Comparison of ENCODE assay signal across 37 cellular contexts in genomic region chr1:184705271-184705670, GRCh38. TPM values are rescaled to one million over a fixed set of nuclear protein-coding genes. Genes with fewer than 3 reads are reported as not detected.
A peak's percentile ranks its signal among the peaks of the same experiment; 100 is the strongest.
DNase-seq lines count a peak whose midpoint lies in the region; ATAC-seq, FAIRE-seq and TF ChIP-seq lines count a peak whose summit lies in the region.
"Had no signal": no experiment of that assay in that cellular context is flagged by ENCODE, and none has a peak within 500 bp of the region (broad histone marks: within the 10 kb centered on the region; RNA-seq: fewer than 3 reads in every experiment).

No MANE protein-coding gene starts in this region.

- BruUV-seq in PC-3 (replicated peaks; lab: Mats Ljungman, UMichigan), result no TSS peak

- H2AFZ ChIP-seq in PC-3 (ENCODE audit: low read length) (no peak overlapping the region), neural progenitor cell (replicated peaks) (no peak overlapping the region)

- H3K27me3 ChIP-seq in PC-3 (ENCODE audit: low read length) (no peaks in the 10 kb centered on the region), neural progenitor cell (no peaks in the 10 kb centered on the region)
- H3K27me3 ChIP-seq: BE2C; BLaER1; BLaER1 treated with 17β-estradiol and CSF1 and Interleukin-3, amounts not matched to agents 10 nM and 100 nM had no signal

- POLR2A ChIA-PET in PC-3 (lab: Charles Lee; ENCODE audit: unreplicated experiment), result interaction anchor here (0.6 kb wide), 1 partner anchor 975 kb away, joined by 5 read pairs; no protein-coding TSS in a partner anchor

- no peaks in the 10 kb centered on the region for H3F3A ChIP-seq in PC-3 (ENCODE audit: low read length, unreplicated experiment)
- H3F3A ChIP-seq in neural progenitor cell (ENCODE audit: low read depth), result peaks cover 14% of the 10 kb centered on the region

- no peaks in the 10 kb centered on the region for H3K9me2 ChIP-seq in PC-3 (replicated peaks; ENCODE audit: low read length)

- H3K9me3 ChIP-seq in PC-3 (ENCODE audit: low read length) (no peaks in the 10 kb centered on the region), neural progenitor cell (ENCODE audit: low read depth) (no peaks in the 10 kb centered on the region)
- H3K9me3 ChIP-seq: A549; BE2C; BLaER1; BLaER1 treated with 17β-estradiol and CSF1 and Interleukin-3, amounts not matched to agents 10 nM and 100 nM; Caco-2 had no signal

- H3K4me2 ChIP-seq in PC-3 (ENCODE audit: low read length) (no peak overlapping the region), neural progenitor cell (no peak overlapping the region)
- H3K4me2 ChIP-seq: A549; BLaER1; BLaER1 treated with 17β-estradiol and CSF1 and Interleukin-3, amounts not matched to agents 10 nM and 100 nM had no signal

- no peaks in the 10 kb centered on the region for H3K27me3 Mint-ChIP-seq in neural progenitor cell (ENCODE audit: insufficient read depth, low read depth)
- H3K27me3 Mint-ChIP-seq: B cell; CD4-positive, alpha-beta memory T cell; CD4-positive, alpha-beta T cell; CD4-positive, CD25-positive, alpha-beta regulatory T cell; CD8-positive, alpha-beta memory T cell had no signal

- intact Hi-C loops in PC-3 (cut with micrococcal nuclease), result no loop called here

- FAIRE-seq in GM12892 (lab: Jason Lieb, UNC), result no peak
- FAIRE-seq: A204.1, A549, D721Med had no signal

- peak; percentile 92 for DNase-seq in LNCaP clone FGC (ENCODE audit: low read depth)
- peak; percentile 22 for DNase-seq in M059J (ENCODE audit: low read depth)
- peak; percentile 50 for DNase-seq in PC-3
- no peak for DNase-seq in GM12892 (ENCODE audit: insufficient read length)
- no peak for DNase-seq in amygdala (lab: John Stamatoyannopoulos, UW)
- DNase-seq in neural progenitor cell (ENCODE audit: low spot score), result no peak
- DNase-seq: 8988T; ACHN; AML-193; BE2C; C1 segment of cervical spinal cord; Caco-2; Calu3; CD4-positive, alpha-beta memory T cell; CD4-positive, alpha-beta T cell; CD4-positive, CD25-positive, alpha-beta regulatory T cell; CD8-positive, alpha-beta memory T cell; CD8-positive, alpha-beta T cell; COR-L47; DMS 273 treated with DMSO at 0.1 percent for 48 hours; DMS153; DMS53; DMS79; DMS79 treated with DMSO at 0.1 percent for 48 hours; DND-41; EL had no signal

- H3K4me3 ChIP-seq in LNCaP clone FGC (ENCODE audit: low read depth, low read length), result no peak overlapping the region
- no peak overlapping the region for H3K4me3 ChIP-seq in PC-3 (ENCODE audit: low read length)
- H3K4me3 ChIP-seq in neural progenitor cell, result no peak overlapping the region
- H3K4me3 ChIP-seq: A549; BLaER1; BLaER1 treated with 17β-estradiol and CSF1 and Interleukin-3, amounts not matched to agents 10 nM and 100 nM had no signal

- no peak for TF ChIP-seq POLR2A in GM12892 (IDR thresholded peaks at IDR 0.05; ENCODE audit: low read depth, low read length)

- peak; percentile 84 for ATAC-seq in PC-3
- no peak for ATAC-seq in HG02623 (IDR thresholded peaks at IDR 0.05; ENCODE audit: unreplicated experiment)
- ATAC-seq: A549; CD8-positive, alpha-beta T cell had no signal

- H3K27ac Mint-ChIP-seq in neural progenitor cell, result no peak overlapping the region
- H3K27ac Mint-ChIP-seq: B cell; CD14-positive monocyte; CD4-positive, alpha-beta T cell; CD4-positive, CD25-positive, alpha-beta regulatory T cell; CD8-positive, alpha-beta T cell had no signal

- H3K79me2 ChIP-seq in PC-3 (ENCODE audit: low read length) (no peaks in the 10 kb centered on the region), neural progenitor cell (ENCODE audit: low read depth) (no peaks in the 10 kb centered on the region)

- H3K36me3 ChIP-seq in PC-3 (ENCODE audit: low read depth, low read length) (peaks cover 4% of the 10 kb centered on the region; the same call in 1 of the 2 replicates), neural progenitor cell (peaks cover 3% of the 10 kb centered on the region)

- no peak for TF ChIP-seq CTCF in LNCaP clone FGC (IDR thresholded peaks at IDR 0.05; ENCODE audit: control insufficient read depth, extremely low read depth, insufficient read depth)
- TF ChIP-seq CTCF in PC-3 (conservative IDR thresholded peaks at IDR 0.05; ENCODE audit: low read depth, low read length), result no peak
- no peak for TF ChIP-seq CTCF in VCaP (conservative IDR thresholded peaks at IDR 0.05)
- TF ChIP-seq CTCF in neural progenitor cell (IDR thresholded peaks at IDR 0.05), result no peak

- H3K4me1 Mint-ChIP-seq in neural progenitor cell, result no peaks in the 10 kb centered on the region

- H3K4me1 ChIP-seq in PC-3 (ENCODE audit: insufficient read depth, low read length) (no peaks in the 10 kb centered on the region), neural progenitor cell (peaks cover 10% of the 10 kb centered on the region)
- H3K4me1 ChIP-seq: A549, BE2C, BLaER1, Caco-2 had no signal

- peaks cover 11% of the 10 kb centered on the region for H3K36me3 Mint-ChIP-seq in neural progenitor cell

- CTCF ChIA-PET in PC-3 (lab: Charles Lee), result no interaction called here

- H3K9me3 Mint-ChIP-seq in neural progenitor cell, result no peaks in the 10 kb centered on the region
- H3K9me3 Mint-ChIP-seq: CD14-positive monocyte; CD4-positive, alpha-beta T cell; CD4-positive, CD25-positive, alpha-beta regulatory T cell; CD8-positive, alpha-beta memory T cell; CD8-positive, alpha-beta T cell had no signal

- H3K9ac ChIP-seq in PC-3 (ENCODE audit: low read length), result no peak overlapping the region
- no peak overlapping the region for H3K9ac ChIP-seq in neural progenitor cell
- H3K9ac ChIP-seq: BLaER1; BLaER1 treated with 17β-estradiol and CSF1 and Interleukin-3, amounts not matched to agents 10 nM and 100 nM had no signal

- H3K27ac ChIP-seq in PC-3 (ENCODE audit: low read length), result 0 out of 2 replicates have a peak overlapping the region, but pooled peaks have one; percentile 3
- peak overlapping the region; percentile 42 for H3K27ac ChIP-seq in VCaP
- H3K27ac ChIP-seq in neural progenitor cell, result no peak overlapping the region
- H3K27ac ChIP-seq: 22Rv1; A549; BLaER1; BLaER1 treated with 17β-estradiol and CSF1 and Interleukin-3, amounts not matched to agents 10 nM and 100 nM; C4-2B had no signal

- no peak overlapping the region for H3K4me3 Mint-ChIP-seq in neural progenitor cell
- H3K4me3 Mint-ChIP-seq: B cell; CD14-positive monocyte; CD4-positive, alpha-beta memory T cell; CD4-positive, alpha-beta T cell; CD4-positive, CD25-positive, alpha-beta regulatory T cell; CD8-positive, alpha-beta memory T cell; CD8-positive, alpha-beta T cell had no signal

- no peaks in the 10 kb centered on the region for H4K20me1 ChIP-seq in PC-3 (ENCODE audit: low read length)
- no peaks in the 10 kb centered on the region for H4K20me1 ChIP-seq in neural progenitor cell (ENCODE audit: low read depth)
- H4K20me1 ChIP-seq: BLaER1; BLaER1 treated with 17β-estradiol and CSF1 and Interleukin-3, amounts not matched to agents 10 nM and 100 nM had no signal

RNA-seq across cellular contexts. Expression of gene EDEM3, which starts 49.4 kb away (rescaled TPM):
- 23.3 and 33.3 TPM in 2 replicates for total RNA-seq in M059J (2014; rRNA removed; shearing (Covaris generic))
- total RNA-seq in PC-3 (2014; rRNA removed), result 12.8 and 16.2 TPM in 2 replicates
- polyA plus RNA-seq in GM12892 (2012; ENCODE audit: missing spikeins), result 6.8 TPM
- total RNA-seq in neural progenitor cell (ENCODE audit: low replicate concordance), result 14.7 and 32.9 TPM in 2 replicates

Comparison
In these comparisons a context has a peak if more than half of its experiments do, and no peak if none do; other contexts are left out.
1. DNase-seq: peak in LNCaP clone FGC (single experiment), M059J (single experiment) and PC-3 (single experiment); none in GM12892 (single experiment), amygdala (0 of 56) and neural progenitor cell (single experiment).